ENCODE assay signal across 1 cellular context in genomic region chr12:131121705-131122405, GRCh38.
TF ChIP-seq lines count a peak whose summit lies in the region.

No MANE protein-coding gene starts in this region.

TF ChIP-seq in IMR-90, 13 proteins besides CTCF, POLR2A, EP300 and RAD21 (continued from another document):
- no peak for TF ChIP-seq RFX5 (IDR thresholded peaks at IDR 0.05; ENCODE audit: low read depth, low read length)
- no peak for TF ChIP-seq RCOR1 (IDR thresholded peaks at IDR 0.05; ENCODE audit: insufficient replicate concordance, low read length)
